In genomic region chr6:84853901-84854300, GRCh38 we compare ENCODE assay signal across 17 cellular contexts.
DNase-seq lines count a peak whose midpoint lies in the region; ATAC-seq, FAIRE-seq and TF ChIP-seq lines count a peak whose summit lies in the region.
"Had no signal": no experiment of that assay in that cellular context is flagged by ENCODE, and none has a peak within 500 bp of the region (broad histone marks: within the 10 kb centered on the region; RNA-seq: fewer than 3 reads in every experiment).

No MANE protein-coding gene starts in this region.

- no peak overlapping the region for H3K27ac ChIP-seq in breast epithelium
- H3K27ac ChIP-seq: 22Rv1; BLaER1 treated with 17β-estradiol and CSF1 and Interleukin-3, amounts not matched to agents 10 nM and 100 nM had no signal

- CTCF ChIA-PET in MCF 10A (lab: Yijun Ruan, JAX): interaction anchor here (0.6 to 0.7 kb wide), 3 partner anchors 62 to 112 kb away, joined by 3 to 4 read pairs (median 3); no protein-coding TSS in a partner anchor

- no peaks in the 10 kb centered on the region for H3K9me3 ChIP-seq in breast epithelium
- H3K9me3 ChIP-seq: BLaER1 treated with 17β-estradiol and CSF1 and Interleukin-3, amounts not matched to agents 10 nM and 100 nM had no signal

- no peaks in the 10 kb centered on the region for H3K27me3 Mint-ChIP-seq in MCF 10A (ENCODE audit: insufficient read depth, unreplicated experiment)
- H3K27me3 Mint-ChIP-seq: CD4-positive, CD25-positive, alpha-beta regulatory T cell had no signal

- no TSS peak for BruUV-seq in MCF 10A (replicated peaks; lab: Mats Ljungman, UMichigan)

- no peaks in the 10 kb centered on the region for H3K27me3 ChIP-seq in breast epithelium
- H3K27me3 ChIP-seq in bronchial epithelial cell (ENCODE audit: control insufficient read depth, insufficient read depth, low read length): no peaks in the 10 kb centered on the region
- H3K27me3 ChIP-seq: BLaER1 treated with 17β-estradiol and CSF1 and Interleukin-3, amounts not matched to agents 10 nM and 100 nM had no signal

- H3K36me3 ChIP-seq in breast epithelium (no peaks in the 10 kb centered on the region), bronchial epithelial cell (ENCODE audit: control insufficient read depth, insufficient read depth, low read length) (no peaks in the 10 kb centered on the region)
- H3K36me3 ChIP-seq: BLaER1 treated with 17β-estradiol and CSF1 and Interleukin-3, amounts not matched to agents 10 nM and 100 nM had no signal

- no peak for TF ChIP-seq POLR2A in breast epithelium (IDR thresholded peaks at IDR 0.05)

- no peaks in the 10 kb centered on the region for H3K9me3 Mint-ChIP-seq in MCF 10A (ENCODE audit: unreplicated experiment)

- DNase-seq in MCF 10A (ENCODE audit: unreplicated experiment) (peak; percentile 32), breast epithelium (ENCODE audit: low spot score in 2 of 2) (no peak), bronchial epithelial cell (ENCODE audit: low read depth) (peak; percentile 58), fibroblast of pulmonary artery (ENCODE audit: low read depth) (peak; percentile 34), NCI-H1048 (lab: John Stamatoyannopoulos, UW) (no peak), NCI-H82 (lab: John Stamatoyannopoulos, UW) (no peak), activated gamma-delta T cell (lab: John Stamatoyannopoulos, UW) (no peak)
- DNase-seq: ACHN; CD4-positive, CD25-positive, alpha-beta regulatory T cell; DMS 273 treated with DMSO at 0.1 percent for 48 hours had no signal

- H3K36me3 Mint-ChIP-seq in MCF 10A (ENCODE audit: insufficient read depth, unreplicated experiment): no peaks in the 10 kb centered on the region
- H3K36me3 Mint-ChIP-seq: CD4-positive, CD25-positive, alpha-beta regulatory T cell had no signal

- H3K4me3 ChIP-seq in breast epithelium: no peak overlapping the region
- no peak overlapping the region for H3K4me3 ChIP-seq in bronchial epithelial cell (ENCODE audit: low read depth, low read length)
- H3K4me3 ChIP-seq in fibroblast of pulmonary artery (replicated peaks; ENCODE audit: low read depth, low read length): no peak overlapping the region
- H3K4me3 ChIP-seq: BLaER1 treated with 17β-estradiol and CSF1 and Interleukin-3, amounts not matched to agents 10 nM and 100 nM; GM12878 had no signal

- POLR2A ChIA-PET in MCF 10A (lab: Yijun Ruan, JAX): interaction anchor here (0.6 to 1.7 kb wide), 3 partner anchors 13 to 408 kb away, joined by 3 to 9 read pairs (median 3); no protein-coding TSS in a partner anchor

- ATAC-seq in GM19023 (IDR thresholded peaks at IDR 0.05; ENCODE audit: unreplicated experiment): no peak
- ATAC-seq: GM12878, HCT116 had no signal

- no peaks in the 10 kb centered on the region for H3K4me1 ChIP-seq in breast epithelium
- H3K4me1 ChIP-seq: BLaER1 treated with 17β-estradiol and CSF1 and Interleukin-3, amounts not matched to agents 10 nM and 100 nM had no signal

- FAIRE-seq in bronchial epithelial cell (lab: Jason Lieb, UNC): no peak
- FAIRE-seq: GM12878, GM18507, H1 had no signal

- no peak overlapping the region for H3K27ac Mint-ChIP-seq in MCF 10A (ENCODE audit: low read depth, unreplicated experiment)
- H3K27ac Mint-ChIP-seq: CD4-positive, CD25-positive, alpha-beta regulatory T cell had no signal

- no peak overlapping the region for H3K4me3 Mint-ChIP-seq in MCF 10A (ENCODE audit: unreplicated experiment)
- H3K4me3 Mint-ChIP-seq: CD4-positive, CD25-positive, alpha-beta regulatory T cell had no signal

- intact Hi-C loops in MCF 10A (cut with micrococcal nuclease): no loop called here
- intact Hi-C loops in breast epithelium (cut with DNase I; ENCODE audit: low total_unique reads): no loop called here

- no peak for TF ChIP-seq CTCF in MCF 10A (IDR thresholded peaks at IDR 0.05; ENCODE audit: unreplicated experiment)
- no peak for TF ChIP-seq CTCF in breast epithelium (IDR thresholded peaks at IDR 0.05)
- TF ChIP-seq CTCF in bronchial epithelial cell (IDR thresholded peaks at IDR 0.05; ENCODE audit: insufficient read depth, low read length, severe bottlenecking): no peak
- no peak for TF ChIP-seq CTCF in fibroblast of pulmonary artery (IDR thresholded peaks at IDR 0.05; ENCODE audit: low read length, missing control alignments)

- no peaks in the 10 kb centered on the region for H3K4me1 Mint-ChIP-seq in MCF 10A (ENCODE audit: insufficient read depth, unreplicated experiment)
- H3K4me1 Mint-ChIP-seq: CD4-positive, CD25-positive, alpha-beta regulatory T cell had no signal

Comparison
In these comparisons a context has a peak if more than half of its experiments do, and no peak if none do; other contexts are left out.
1. DNase-seq: peak in MCF 10A (single experiment), bronchial epithelial cell (single experiment) and fibroblast of pulmonary artery (single experiment); none in breast epithelium (0 of 2), NCI-H1048 (single experiment), NCI-H82 (single experiment) and activated gamma-delta T cell (single experiment).